Comparison of ENCODE assay signal across 15 cellular contexts in the genomic region with DNA sequence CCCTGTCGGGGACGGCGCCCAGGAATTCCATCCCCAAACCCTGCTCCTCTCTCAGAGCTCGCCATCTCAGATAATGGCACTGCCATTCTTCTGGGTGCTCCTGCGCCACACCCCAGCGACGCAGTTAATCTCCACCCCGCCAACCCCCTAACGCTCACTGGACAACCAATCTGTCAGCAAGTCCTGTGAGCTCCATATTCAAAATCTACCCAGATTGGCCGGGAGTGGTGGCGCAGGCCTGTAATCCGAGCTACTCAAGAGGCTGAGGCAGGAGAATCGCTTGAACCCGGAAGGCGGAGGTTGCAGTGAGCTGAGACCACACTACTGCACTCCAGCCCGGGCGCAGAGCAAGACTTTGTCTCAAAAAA. TPM values are rescaled to one million over a fixed set of nuclear protein-coding genes. Genes with fewer than 3 reads are reported as not detected.
DNase-seq lines count a peak whose midpoint lies in the region; ATAC-seq and TF ChIP-seq lines count a peak whose summit lies in the region.
"Had no signal": no experiment of that assay in that cellular context is flagged by ENCODE, and none has a peak within 500 bp of the region (broad histone marks: within the 10 kb centered on the region; RNA-seq: fewer than 3 reads in every experiment).

No MANE protein-coding gene starts in this region.

- H3K4me1 Mint-ChIP-seq in type B pancreatic cell (ENCODE audit: unreplicated experiment): no peaks in the 10 kb centered on the region

- no peak overlapping the region for H3K4me3 Mint-ChIP-seq in type B pancreatic cell
- H3K4me3 Mint-ChIP-seq: B cell had no signal

- H3K27ac Mint-ChIP-seq in type B pancreatic cell: no peak overlapping the region
- H3K27ac Mint-ChIP-seq: B cell had no signal

- H3K9me3 Mint-ChIP-seq in type B pancreatic cell: no peaks in the 10 kb centered on the region

- no peaks in the 10 kb centered on the region for H3K27me3 Mint-ChIP-seq in type B pancreatic cell

- H3K36me3 Mint-ChIP-seq in type B pancreatic cell: no peaks in the 10 kb centered on the region

- no peak for ATAC-seq in GM21737 (IDR thresholded peaks at IDR 0.05; ENCODE audit: unreplicated experiment)

- peak; percentile 28 for DNase-seq in NCI-H82 (lab: John Stamatoyannopoulos, UW)
- no peak for DNase-seq in NCI-H82 treated with DMSO at 0.1 percent for 48 hours (lab: John Stamatoyannopoulos, UW; ENCODE audit: unreplicated experiment)
- peak; percentile 76 for DNase-seq in NCI-H2029 treated with DMSO at 0.1 percent for 48 hours (lab: John Stamatoyannopoulos, UW)
- peak; percentile 31 for DNase-seq in islet precursor cell
- DNase-seq in type B pancreatic cell (ENCODE audit: extremely low spot score, unreplicated experiment): peak; percentile 32
- no peak for DNase-seq in kidney glomerular epithelial cell (lab: John Stamatoyannopoulos, UW)
- DNase-seq in pons (ENCODE audit: low spot score): no peak
- DNase-seq: 8988T, Caco-2, NCI-H1436, NCI-H2081, PC-9, SIG-M5 had no signal

- no peak for TF ChIP-seq CTCF in type B pancreatic cell (conservative IDR thresholded peaks at IDR 0.05)

RNA-seq across cellular contexts. Expression of gene FCGBP, which starts 18.6 kb away (rescaled TPM):
- 7.8 and 10.0 TPM in 2 replicates for total RNA-seq in type B pancreatic cell (ENCODE audit: low replicate concordance)

RNA-seq across cellular contexts. Expression of gene PSMC4, which starts 55.1 kb away (rescaled TPM):
- 100 and 102 TPM in 2 replicates for total RNA-seq in type B pancreatic cell (ENCODE audit: low replicate concordance)

Comparison
In these comparisons a context has a peak if more than half of its experiments do, and no peak if none do; other contexts are left out.
1. DNase-seq: peak in NCI-H82 (single experiment), NCI-H2029 treated with DMSO at 0.1 percent for 48 hours (single experiment), islet precursor cell (single experiment) and type B pancreatic cell (single experiment); none in NCI-H82 treated with DMSO at 0.1 percent for 48 hours (single experiment), kidney glomerular epithelial cell (single experiment) and pons (single experiment).